ENCODE assay signal across 14 cellular contexts in genomic region chr2:76808776-76809175, GRCh38.
DNase-seq lines count a peak whose midpoint lies in the region; ATAC-seq and TF ChIP-seq lines count a peak whose summit lies in the region.
"Had no signal": no experiment of that assay in that cellular context is flagged by ENCODE, and none has a peak within 500 bp of the region (broad histone marks: within the 10 kb centered on the region; RNA-seq: fewer than 3 reads in every experiment).

No MANE protein-coding gene starts in this region.

- no peaks in the 10 kb centered on the region for H3K27me3 Mint-ChIP-seq in activated T-cell treated with anti-CD3 and anti-CD28 coated beads, Interleukin-2, amount 50 U/mL, for 72 hours (ENCODE audit: low read depth)
- H3K27me3 Mint-ChIP-seq: B cell had no signal

- no peak overlapping the region for H2BK12ac ChIP-seq in trophoblast cell (ENCODE audit: low read length)

- H3K23ac ChIP-seq in trophoblast cell (ENCODE audit: low read length): no peak overlapping the region

- H3K9ac ChIP-seq in trophoblast cell (ENCODE audit: low read length): no peak overlapping the region
- H3K9ac ChIP-seq: BLaER1 treated with 17β-estradiol and CSF1 and Interleukin-3, amounts not matched to agents 10 nM and 100 nM had no signal

- no peak overlapping the region for H3K18ac ChIP-seq in trophoblast cell (ENCODE audit: low read length)

- H3K9me3 Mint-ChIP-seq in activated T-cell treated with anti-CD3 and anti-CD28 coated beads, Interleukin-2, amount 50 U/mL, for 72 hours: peaks cover 6 to 10% of the 10 kb centered on the region in 2 donors

- H3K4me1 ChIP-seq in trophoblast cell (ENCODE audit: control insufficient read depth in 1 of 2, insufficient read depth in 2 of 2, low read length in 2 of 2) (peaks cover 0 to 3% of the 10 kb centered on the region in 2 experiments), body of pancreas (no peaks in the 10 kb centered on the region)
- H3K4me1 ChIP-seq: BLaER1 treated with 17β-estradiol and CSF1 and Interleukin-3, amounts not matched to agents 10 nM and 100 nM had no signal

- H3K79me2 ChIP-seq in trophoblast cell (ENCODE audit: control insufficient read depth, insufficient read depth, low read length, poor library complexity): no peaks in the 10 kb centered on the region

- no peaks in the 10 kb centered on the region for H3K4me1 Mint-ChIP-seq in activated T-cell treated with anti-CD3 and anti-CD28 coated beads, Interleukin-2, amount 50 U/mL, for 72 hours (ENCODE audit: low read depth)
- H3K4me1 Mint-ChIP-seq: B cell had no signal

- no peak overlapping the region for H3K4me3 ChIP-seq in trophoblast cell (ENCODE audit: low read depth, low read length)
- no peak overlapping the region for H3K4me3 ChIP-seq in body of pancreas
- H3K4me3 ChIP-seq: BLaER1 treated with 17β-estradiol and CSF1 and Interleukin-3, amounts not matched to agents 10 nM and 100 nM; GM23338 had no signal

- H3K4ac ChIP-seq in trophoblast cell (ENCODE audit: low read depth, low read length): no peak overlapping the region

- no peak for TF ChIP-seq CTCF in body of pancreas (IDR thresholded peaks at IDR 0.05)

- no peak overlapping the region for H3K4me3 Mint-ChIP-seq in activated T-cell treated with anti-CD3 and anti-CD28 coated beads, Interleukin-2, amount 50 U/mL, for 72 hours
- H3K4me3 Mint-ChIP-seq: B cell; CD8-positive, alpha-beta T cell; GM23338 had no signal

- no peak overlapping the region for H4K12ac ChIP-seq in trophoblast cell (ENCODE audit: low read depth, low read length)

- no peak for TF ChIP-seq POLR2A in body of pancreas (IDR thresholded peaks at IDR 0.05)

- ATAC-seq in SK-N-SH treated with all-trans-retinoic acid at 6 μM for 48 hours (no peak), body of pancreas (no peak)
- no peak for ATAC-seq in activated T-cell treated with anti-CD3 and anti-CD28 coated beads, Interleukin-2, amount 50 U/mL, for 72 hours (replicated peaks in 1 of 2)
- ATAC-seq: CD8-positive, alpha-beta T cell; GM23338 had no signal

- H3K27ac ChIP-seq in trophoblast cell (ENCODE audit: low read depth, low read length): peak overlapping the region; percentile 34
- H3K27ac ChIP-seq in body of pancreas: no peak overlapping the region
- H3K27ac ChIP-seq: BLaER1 treated with 17β-estradiol and CSF1 and Interleukin-3, amounts not matched to agents 10 nM and 100 nM had no signal

- no peak overlapping the region for H4K8ac ChIP-seq in trophoblast cell (ENCODE audit: low read depth, low read length)

- H2BK5ac ChIP-seq in trophoblast cell (ENCODE audit: low read depth, low read length, poor library complexity): no peak overlapping the region

- H3K36me3 Mint-ChIP-seq in activated T-cell treated with anti-CD3 and anti-CD28 coated beads, Interleukin-2, amount 50 U/mL, for 72 hours (ENCODE audit: insufficient read depth in 2 of 2): no peaks in the 10 kb centered on the region
- H3K36me3 Mint-ChIP-seq: CD8-positive, alpha-beta T cell had no signal

- intact Hi-C loops in body of pancreas (cut with DNase I): no loop called here

- H3K36me3 ChIP-seq in trophoblast cell (ENCODE audit: control insufficient read depth in 1 of 2, insufficient read depth in 2 of 2, low read length in 2 of 2) (no peaks in the 10 kb centered on the region), body of pancreas (replicated peaks in 1 of 2; ENCODE audit: insufficient read depth in 1 of 2, low read depth in 2 of 2) (no peaks in the 10 kb centered on the region)
- H3K36me3 ChIP-seq: BLaER1 treated with 17β-estradiol and CSF1 and Interleukin-3, amounts not matched to agents 10 nM and 100 nM had no signal

- no peak overlapping the region for H2BK120ac ChIP-seq in trophoblast cell (ENCODE audit: insufficient read depth, low read length, poor library complexity)

- peaks cover 5% of the 10 kb centered on the region for H3K79me1 ChIP-seq in trophoblast cell (ENCODE audit: low read length)

- H3K27ac Mint-ChIP-seq in activated T-cell treated with anti-CD3 and anti-CD28 coated beads, Interleukin-2, amount 50 U/mL, for 72 hours: no peak overlapping the region
- H3K27ac Mint-ChIP-seq: B cell; CD8-positive, alpha-beta T cell; GM23338 had no signal

- no CpG with 5 or more reads among the region's 1 CpG for WGBS in trophoblast cell (ENCODE audit: extremely low coverage, insufficient coverage, insufficient read length)
- 0% methylated on average over 1 of the region's 1 CpG for WGBS in body of pancreas, 2 donors

- H4K91ac ChIP-seq in trophoblast cell (ENCODE audit: low read depth, low read length): no peak overlapping the region

- DNase-seq in left kidney (ENCODE audit: low read depth, low spot score) (peak; percentile 40), trophoblast cell (peak; percentile 40 to 84), body of pancreas (no peak), MV-4-11 (lab: John Stamatoyannopoulos, UW) (no peak)
- DNase-seq in activated T-cell treated with anti-CD3 and anti-CD28 coated beads, Interleukin-2, amount 50 U/mL, for 72 hours: no peak
- DNase-seq: Calu3; CD8-positive, alpha-beta T cell; DMS79 treated with DMSO at 0.1 percent for 48 hours; GF-D8; HCEC 1CT had no signal

- no peak overlapping the region for H2AFZ ChIP-seq in trophoblast cell (ENCODE audit: insufficient read depth, low read length, poor library complexity)
- H2AFZ ChIP-seq: GM23338 had no signal

- no peak overlapping the region for H3K14ac ChIP-seq in trophoblast cell (ENCODE audit: low read length)

- no peak overlapping the region for H3K4me2 ChIP-seq in trophoblast cell (ENCODE audit: low read length)
- H3K4me2 ChIP-seq: BLaER1 treated with 17β-estradiol and CSF1 and Interleukin-3, amounts not matched to agents 10 nM and 100 nM; GM23338 had no signal

- H3K9me3 ChIP-seq in trophoblast cell (ENCODE audit: insufficient read depth, low read depth, low read length): no peaks in the 10 kb centered on the region
- no peaks in the 10 kb centered on the region for H3K9me3 ChIP-seq in body of pancreas
- H3K9me3 ChIP-seq: BLaER1 treated with 17β-estradiol and CSF1 and Interleukin-3, amounts not matched to agents 10 nM and 100 nM had no signal

- no peaks in the 10 kb centered on the region for H3K27me3 ChIP-seq in trophoblast cell (ENCODE audit: insufficient read depth, low read length)
- H3K27me3 ChIP-seq in body of pancreas: no peaks in the 10 kb centered on the region
- H3K27me3 ChIP-seq: BLaER1 treated with 17β-estradiol and CSF1 and Interleukin-3, amounts not matched to agents 10 nM and 100 nM had no signal

- H2AK5ac ChIP-seq in trophoblast cell (ENCODE audit: low read length): no peak overlapping the region

TF ChIP-seq in SK-N-SH treated with all-trans-retinoic acid at 6 μM for 48 hours, 23 proteins besides CTCF, POLR2A, EP300 and RAD21 (continues in another document):
- TF ChIP-seq TSHZ2 (CRISPR knock-in tag; IDR thresholded peaks at IDR 0.05) (peak; percentile 95), ESRRG (CRISPR knock-in tag; IDR thresholded peaks at IDR 0.05) (no peak), CSDC2 (CRISPR knock-in tag; IDR thresholded peaks at IDR 0.05) (no peak), ZNF565 (CRISPR knock-in tag; conservative IDR thresholded peaks at IDR 0.05; ENCODE audit: low read depth) (no peak), OSR1 (CRISPR knock-in tag; IDR thresholded peaks at IDR 0.05) (no peak), ZC3H10 (CRISPR knock-in tag; IDR thresholded peaks at IDR 0.05) (no peak), POU6F1 (CRISPR knock-in tag; IDR thresholded peaks at IDR 0.05; ENCODE audit: borderline replicate concordance, low read depth) (no peak), PPARA (CRISPR knock-in tag; IDR thresholded peaks at IDR 0.05; ENCODE audit: borderline replicate concordance) (no peak), ZNF70 (CRISPR knock-in tag; IDR thresholded peaks at IDR 0.05) (0 out of 2 replicates have a peak, but pooled peaks have one; percentile 15), ZFP30 (CRISPR knock-in tag; IDR thresholded peaks at IDR 0.05) (no peak), GLIS3 (CRISPR knock-in tag; IDR thresholded peaks at IDR 0.05) (no peak), SNAI2 (CRISPR knock-in tag; IDR thresholded peaks at IDR 0.05) (no peak), TOX (CRISPR knock-in tag; IDR thresholded peaks at IDR 0.05; ENCODE audit: borderline replicate concordance) (no peak), ARNTL (CRISPR knock-in tag; IDR thresholded peaks at IDR 0.05; ENCODE audit: borderline replicate concordance, low read depth) (no peak)

Comparison
In these comparisons a context has a peak if more than half of its experiments do, and no peak if none do; other contexts are left out.
1. DNase-seq: peak in left kidney (single experiment) and trophoblast cell (2 of 2); none in activated T-cell treated with anti-CD3 and anti-CD28 coated beads, Interleukin-2, amount 50 U/mL, for 72 hours (0 of 2), body of pancreas (0 of 4) and MV-4-11 (single experiment).